In genomic region chr2:96819101-96819875, GRCh38 we compare ENCODE assay signal across 1 cellular context.
TF ChIP-seq lines count a peak whose summit lies in the region.

No MANE protein-coding gene starts in this region.

TF ChIP-seq in K562, 482 proteins besides CTCF, POLR2A, EP300 and RAD21 (continued from another document and continues in another):
- TF ChIP-seq SPI1 (IDR thresholded peaks at IDR 0.05; ENCODE audit: borderline replicate concordance, low read depth, low read length) (no peak), VEZF1 (CRISPR knock-in tag; IDR thresholded peaks at IDR 0.05) (peak; percentile 78), ARNT (IDR thresholded peaks at IDR 0.05) (no peak), HDGF (IDR thresholded peaks at IDR 0.05) (no peak), ATF6 (CRISPR knock-in tag; IDR thresholded peaks at IDR 0.05) (no peak), ZKSCAN3 (CRISPR knock-in tag; IDR thresholded peaks at IDR 0.05) (no peak), PPARD (CRISPR knock-in tag; IDR thresholded peaks at IDR 0.05) (no peak), SIN3A (IDR thresholded peaks at IDR 0.05; ENCODE audit: borderline replicate concordance in 2 of 2, control insufficient read depth in 1 of 2, low read depth in 2 of 2, low read length in 2 of 2) (no peak), POLR2B (IDR thresholded peaks at IDR 0.05; ENCODE audit: low read depth, partially characterized antibody) (no peak), UBTF (IDR thresholded peaks at IDR 0.05; ENCODE audit: borderline replicate concordance in 1 of 2, low read depth in 2 of 2, low read length in 2 of 2) (0 out of 4 replicates have a peak, but pooled peaks of 1 of the 2 experiments have one; percentile 61), ZNF592 (IDR thresholded peaks at IDR 0.05) (no peak), ATF4 (CRISPR knock-in tag; IDR thresholded peaks at IDR 0.05) (no peak), XRCC3 (IDR thresholded peaks at IDR 0.05) (no peak), THRAP3 (IDR thresholded peaks at IDR 0.05; ENCODE audit: borderline replicate concordance) (no peak), L3MBTL2 (IDR thresholded peaks at IDR 0.05) (peak; percentile 48), ATF2 (CRISPR knock-in tag; IDR thresholded peaks at IDR 0.05) (no peak), ZFP1 (CRISPR knock-in tag; IDR thresholded peaks at IDR 0.05) (no peak), IRF2 (CRISPR knock-in tag; IDR thresholded peaks at IDR 0.05) (no peak), LEF1 (IDR thresholded peaks at IDR 0.05) (no peak), ZBTB7A (IDR thresholded peaks at IDR 0.05; ENCODE audit: borderline replicate concordance, control insufficient read depth, low read depth, low read length) (no peak), KLF10 (CRISPR knock-in tag; IDR thresholded peaks at IDR 0.05) (no peak), RFX5 (IDR thresholded peaks at IDR 0.05; ENCODE audit: low read depth, low read length) (no peak), PRMT5 (CRISPR knock-in tag; IDR thresholded peaks at IDR 0.05) (no peak), RCOR1 (IDR thresholded peaks at IDR 0.05; ENCODE audit: borderline replicate concordance in 1 of 2, low read depth in 2 of 2, low read length in 2 of 2) (peak in 1 of 2 experiments; percentile 65; a peak in 2 of 4 replicates), ZNF785 (CRISPR knock-in tag; IDR thresholded peaks at IDR 0.05) (no peak), RREB1 (CRISPR knock-in tag; IDR thresholded peaks at IDR 0.05) (no peak), PHB2 (IDR thresholded peaks at IDR 0.05; ENCODE audit: low read depth) (no peak), ZBTB26 (CRISPR knock-in tag; IDR thresholded peaks at IDR 0.05) (no peak), ARID2 (IDR thresholded peaks at IDR 0.05) (no peak), ZBTB11 (CRISPR knock-in tag; IDR thresholded peaks at IDR 0.05) (no peak)
